Comparison of ENCODE assay signal across 1 cellular context in the genomic region with DNA sequence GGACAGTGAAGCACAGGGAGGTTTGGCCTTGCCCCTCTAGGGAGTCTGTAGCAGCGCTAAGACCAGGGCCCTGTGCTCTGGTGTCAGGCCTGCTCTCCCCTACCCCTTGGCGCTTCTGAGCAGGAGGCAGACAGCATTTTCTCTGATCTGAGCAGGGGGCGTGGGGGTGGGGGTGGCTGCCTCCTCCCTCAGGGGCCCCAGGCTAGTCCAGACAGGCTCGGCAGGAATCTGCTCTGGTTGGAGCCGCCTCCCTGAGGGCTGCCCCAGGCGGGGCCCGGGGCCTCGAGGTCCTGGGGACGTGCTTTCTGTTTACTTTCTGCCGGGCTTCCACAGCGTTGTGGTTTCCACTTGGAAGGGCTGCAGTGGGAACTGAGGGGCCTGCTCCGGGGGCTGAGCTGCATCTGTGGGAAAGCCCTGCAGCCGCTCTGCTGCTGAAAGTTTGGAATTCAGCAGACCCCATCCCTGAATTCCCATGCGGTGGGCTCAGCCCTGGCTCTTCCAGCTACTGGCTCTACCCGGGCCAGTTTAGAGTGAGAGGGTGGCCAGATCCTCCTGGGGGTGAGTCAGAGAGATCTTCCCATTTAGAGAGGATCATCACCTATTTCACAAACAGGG.
TF ChIP-seq lines count a peak whose summit lies in the region.

No MANE protein-coding gene starts in this region.

TF ChIP-seq in HCT116, 20 proteins besides CTCF, POLR2A, EP300 and RAD21 (continued from another document):
- no peak for TF ChIP-seq REST (IDR thresholded peaks at IDR 0.05; ENCODE audit: low read depth)
- no peak for TF ChIP-seq CBX3 (IDR thresholded peaks at IDR 0.05; ENCODE audit: low read depth)
- no peak for TF ChIP-seq FOSL1 (IDR thresholded peaks at IDR 0.05; ENCODE audit: low read depth)
- no peak for TF ChIP-seq POLR2AphosphoS5 (IDR thresholded peaks at IDR 0.05; ENCODE audit: low read depth, low read length)
- TF ChIP-seq SRF (IDR thresholded peaks at IDR 0.05; ENCODE audit: low read depth): no peak
- TF ChIP-seq EZH2phosphoT487 (IDR thresholded peaks at IDR 0.05; ENCODE audit: borderline replicate concordance): no peak
- TF ChIP-seq EZH2 (IDR thresholded peaks at IDR 0.05): no peak
